ENCODE assay signal across 1 cellular context in genomic region chr12:49288922-49289555, GRCh38.
TF ChIP-seq lines count a peak whose summit lies in the region.

No MANE protein-coding gene starts in this region.

TF ChIP-seq in K562, 482 proteins besides CTCF, POLR2A, EP300 and RAD21:
- TF ChIP-seq ASH1L (IDR thresholded peaks at IDR 0.05; ENCODE audit: borderline replicate concordance, low read depth, partially characterized antibody), result no peak
- no peak for TF ChIP-seq XRCC5 (IDR thresholded peaks at IDR 0.05; ENCODE audit: low read depth, low read length)
- no peak for TF ChIP-seq ESRRA (IDR thresholded peaks at IDR 0.05; ENCODE audit: borderline replicate concordance, low read depth)
- no peak for TF ChIP-seq HCFC1 (IDR thresholded peaks at IDR 0.05; ENCODE audit: low read depth, low read length)
- no peak for TF ChIP-seq KDM1A (IDR thresholded peaks at IDR 0.05)
- no peak for TF ChIP-seq ZNF766 (CRISPR knock-in tag; conservative IDR thresholded peaks at IDR 0.05)
- no peak for TF ChIP-seq ZNF589 (CRISPR knock-in tag; IDR thresholded peaks at IDR 0.05; ENCODE audit: low read depth)
